ENCODE assay signal across 6 cellular contexts in genomic region chr15:88863412-88863811, GRCh38. TPM values are rescaled to one million over a fixed set of nuclear protein-coding genes. Genes with fewer than 3 reads are reported as not detected.
"Had no signal": no experiment of that assay in that cellular context is flagged by ENCODE, and none has a peak within 500 bp of the region (broad histone marks: within the 10 kb centered on the region; RNA-seq: fewer than 3 reads in every experiment).

No MANE protein-coding gene starts in this region.

- FAIRE-seq: HepG2, HTR-8/SVneo, K562 had no signal

- H3K36me3 Mint-ChIP-seq: IgD-negative memory B cell had no signal

- H3K27ac ChIP-seq: HL-60 had no signal

- H3K27me3 Mint-ChIP-seq: IgD-negative memory B cell had no signal

- ATAC-seq: HepG2, K562 had no signal

- DNase-seq: IMR-90 had no signal

- H3K4me3 ChIP-seq: K562 had no signal

- H3K4me1 Mint-ChIP-seq: IgD-negative memory B cell had no signal

- H3K4me3 Mint-ChIP-seq: IgD-negative memory B cell had no signal

- H3K27ac Mint-ChIP-seq: IgD-negative memory B cell had no signal

RNA-seq across cellular contexts. Expression of gene HAPLN3, which starts 31.9 kb away (rescaled TPM):
- total RNA-seq: HepG2 had no signal
